14 cellular contexts compared by ENCODE assay signal in genomic region chr12:110649341-110649847, GRCh38. TPM values are rescaled to one million over a fixed set of nuclear protein-coding genes. Genes with fewer than 3 reads are reported as not detected.
A peak's percentile ranks its signal among the peaks of the same experiment; 100 is the strongest.
DNase-seq lines count a peak whose midpoint lies in the region; ATAC-seq and TF ChIP-seq lines count a peak whose summit lies in the region.
"Had no signal": no experiment of that assay in that cellular context is flagged by ENCODE, and none has a peak within 500 bp of the region (broad histone marks: within the 10 kb centered on the region; RNA-seq: fewer than 3 reads in every experiment).

No MANE protein-coding gene starts in this region.

- no peak overlapping the region for H3K4me3 ChIP-seq in AG10803 (ENCODE audit: low read length)
- H3K4me3 ChIP-seq: coronary artery had no signal

- H3K27me3 Mint-ChIP-seq in IgD-negative memory B cell (no peaks in the 10 kb centered on the region), activated B cell treated with CpG ODN at 0.5 μM for 24 hours (no peaks in the 10 kb centered on the region), mesothelial cell of epicardium (ENCODE audit: low read depth) (no peaks in the 10 kb centered on the region)
- no peaks in the 10 kb centered on the region for H3K27me3 Mint-ChIP-seq in activated T-helper 1 cell treated with anti-CD3 and anti-CD28 coated beads, Interleukin-12 subunit alpha, Interleukin-12 subunit beta, Interleukin-2, Interleukin-4 antibody, amounts not matched to agents 30 ng/mL and 10 ng/mL and 1 ng/mL, durations not matched to agents 14 hours and 24 hours and 36 hours (ENCODE audit: insufficient read depth)
- H3K27me3 Mint-ChIP-seq: activated T-helper 17 cell treated with anti-CD3 and anti-CD28 coated beads, Interleukin-2, amount 50 U/mL, for 72 hours had no signal

- DNase-seq in AG10803 (ENCODE audit: low read depth) (peak; percentile 10), activated B cell treated with CpG ODN at 0.5 μM for 24 hours (peak; percentile 17), mesothelial cell of epicardium (ENCODE audit: low spot score in 2 of 2, unreplicated experiment in 2 of 2) (no peak), HEK293T (ENCODE audit: extremely low spot score) (no peak), DMS53 (lab: John Stamatoyannopoulos, UW) (no peak)
- no peak for DNase-seq in activated T-helper 1 cell treated with anti-CD3 and anti-CD28 coated beads, Interleukin-12 subunit alpha, Interleukin-12 subunit beta, Interleukin-2, Interleukin-4 antibody, amounts not matched to agents 30 ng/mL and 10 ng/mL and 1 ng/mL, durations not matched to agents 14 hours and 24 hours and 36 hours (ENCODE audit: low spot score)
- DNase-seq: activated CD8-positive, alpha-beta T cell treated with anti-CD3 and anti-CD28 coated beads, Interleukin-2, amount 10 ng/mL, durations not matched to agents 7 days and 5 days; MM.1S; NCI-H2171 treated with DMSO at 0.1 percent for 48 hours; stimulated activated CD4-positive, alpha-beta T cell treated with anti-CD3 and anti-CD28 coated beads, Interleukin-15, amount 100 ng/mL, for 24 hours had no signal

- TF ChIP-seq CTCF in AG10803 (conservative IDR thresholded peaks at IDR 0.05; ENCODE audit: low read length): no peak
- TF ChIP-seq CTCF in activated B cell treated with CpG ODN at 0.5 μM for 24 hours (IDR thresholded peaks at IDR 0.05): no peak
- TF ChIP-seq CTCF in mesothelial cell of epicardium (IDR thresholded peaks at IDR 0.05; ENCODE audit: unreplicated experiment): no peak

- H3K9me3 Mint-ChIP-seq in IgD-negative memory B cell (no peaks in the 10 kb centered on the region), activated B cell treated with CpG ODN at 0.5 μM for 24 hours (no peaks in the 10 kb centered on the region), mesothelial cell of epicardium (no peaks in the 10 kb centered on the region)
- no peaks in the 10 kb centered on the region for H3K9me3 Mint-ChIP-seq in activated T-helper 1 cell treated with anti-CD3 and anti-CD28 coated beads, Interleukin-12 subunit alpha, Interleukin-12 subunit beta, Interleukin-2, Interleukin-4 antibody, amounts not matched to agents 30 ng/mL and 10 ng/mL and 1 ng/mL, durations not matched to agents 14 hours and 24 hours and 36 hours
- H3K9me3 Mint-ChIP-seq: activated T-helper 17 cell treated with anti-CD3 and anti-CD28 coated beads, Interleukin-2, amount 50 U/mL, for 72 hours had no signal

- H3K27ac Mint-ChIP-seq in IgD-negative memory B cell: peak overlapping the region; percentile 90 to 95 (median 94)
- peak overlapping the region; percentile 89 for H3K27ac Mint-ChIP-seq in activated B cell treated with CpG ODN at 0.5 μM for 24 hours
- H3K27ac Mint-ChIP-seq in mesothelial cell of epicardium: peak overlapping the region; percentile 54
- no peak overlapping the region for H3K27ac Mint-ChIP-seq in activated T-helper 1 cell treated with anti-CD3 and anti-CD28 coated beads, Interleukin-12 subunit alpha, Interleukin-12 subunit beta, Interleukin-2, Interleukin-4 antibody, amounts not matched to agents 30 ng/mL and 10 ng/mL and 1 ng/mL, durations not matched to agents 14 hours and 24 hours and 36 hours
- H3K27ac Mint-ChIP-seq: activated CD8-positive, alpha-beta T cell treated with anti-CD3 and anti-CD28 coated beads, Interleukin-2, amount 10 ng/mL, durations not matched to agents 7 days and 5 days; activated T-helper 17 cell treated with anti-CD3 and anti-CD28 coated beads, Interleukin-2, amount 50 U/mL, for 72 hours had no signal

- CTCF ChIA-PET in activated B cell treated with CpG ODN at 0.5 μM for 24 hours (lab: Charles Lee) (interaction anchor here (0.8 to 1.4 kb wide), 5 partner anchors 9 to 181 kb away, joined by 3 to 7 read pairs (median 3); partner anchors contain the start of gene GPN3), HEK293T (lab: Yijun Ruan, JAX) (no interaction called here)

- POLR2A ChIA-PET in activated B cell treated with CpG ODN at 0.5 μM for 24 hours (lab: Charles Lee) (interaction anchor here (0.6 to 5.8 kb wide), 18 partner anchors 9 to 47 kb away, joined by 3 to 37 read pairs (median 6); partner anchors contain the start of gene TCTN1), HEK293T (lab: Yijun Ruan, JAX) (no interaction called here)

- H3K4me3 Mint-ChIP-seq in IgD-negative memory B cell: peak overlapping the region in 3 of 4 donors; percentile 0 to 75 (median 39)
- H3K4me3 Mint-ChIP-seq in activated B cell treated with CpG ODN at 0.5 μM for 24 hours: no peak overlapping the region
- H3K4me3 Mint-ChIP-seq in mesothelial cell of epicardium: no peak overlapping the region
- no peak overlapping the region for H3K4me3 Mint-ChIP-seq in activated T-helper 1 cell treated with anti-CD3 and anti-CD28 coated beads, Interleukin-12 subunit alpha, Interleukin-12 subunit beta, Interleukin-2, Interleukin-4 antibody, amounts not matched to agents 30 ng/mL and 10 ng/mL and 1 ng/mL, durations not matched to agents 14 hours and 24 hours and 36 hours
- H3K4me3 Mint-ChIP-seq: activated CD8-positive, alpha-beta T cell treated with anti-CD3 and anti-CD28 coated beads, Interleukin-2, amount 10 ng/mL, durations not matched to agents 7 days and 5 days; activated T-helper 17 cell treated with anti-CD3 and anti-CD28 coated beads, Interleukin-2, amount 50 U/mL, for 72 hours had no signal

- peaks cover 41 to 55% (median 52%) of the 10 kb centered on the region in 3 donors for H3K4me1 Mint-ChIP-seq in IgD-negative memory B cell
- peaks cover 95% of the 10 kb centered on the region for H3K4me1 Mint-ChIP-seq in activated B cell treated with CpG ODN at 0.5 μM for 24 hours
- peaks cover 4% of the 10 kb centered on the region for H3K4me1 Mint-ChIP-seq in mesothelial cell of epicardium
- peaks cover 17% of the 10 kb centered on the region for H3K4me1 Mint-ChIP-seq in activated T-helper 1 cell treated with anti-CD3 and anti-CD28 coated beads, Interleukin-12 subunit alpha, Interleukin-12 subunit beta, Interleukin-2, Interleukin-4 antibody, amounts not matched to agents 30 ng/mL and 10 ng/mL and 1 ng/mL, durations not matched to agents 14 hours and 24 hours and 36 hours (ENCODE audit: low read depth)
- H3K4me1 Mint-ChIP-seq: activated T-helper 17 cell treated with anti-CD3 and anti-CD28 coated beads, Interleukin-2, amount 50 U/mL, for 72 hours had no signal

- ATAC-seq in activated B cell treated with CpG ODN at 0.5 μM for 24 hours (ENCODE audit: low read depth) (peak; percentile 12), esophagus mucosa (no peak)
- ATAC-seq: activated CD8-positive, alpha-beta T cell treated with anti-CD3 and anti-CD28 coated beads, Interleukin-2, amount 10 ng/mL, durations not matched to agents 7 days and 5 days; activated T-helper 17 cell treated with anti-CD3 and anti-CD28 coated beads, Interleukin-2, amount 50 U/mL, for 72 hours had no signal

- intact Hi-C loops in activated B cell treated with CpG ODN at 0.5 μM for 24 hours (cut with micrococcal nuclease): loop anchor here (5.0 kb wide), 1 partner anchor 37 kb away; the partner anchor contains the start of gene TCTN1
- intact Hi-C loops in activated T-helper 1 cell treated with anti-CD3 and anti-CD28 coated beads, Interleukin-12 subunit alpha, Interleukin-12 subunit beta, Interleukin-2, Interleukin-4 antibody, amounts not matched to agents 30 ng/mL and 10 ng/mL and 1 ng/mL, durations not matched to agents 14 hours and 24 hours and 36 hours (cut with micrococcal nuclease): no loop called here

- H3K36me3 Mint-ChIP-seq in IgD-negative memory B cell (peaks cover 19% of the 10 kb centered on the region), activated B cell treated with CpG ODN at 0.5 μM for 24 hours (ENCODE audit: low read depth) (peaks cover 93% of the 10 kb centered on the region), mesothelial cell of epicardium (peaks cover 40% of the 10 kb centered on the region)
- peaks cover 24% of the 10 kb centered on the region for H3K36me3 Mint-ChIP-seq in activated T-helper 1 cell treated with anti-CD3 and anti-CD28 coated beads, Interleukin-12 subunit alpha, Interleukin-12 subunit beta, Interleukin-2, Interleukin-4 antibody, amounts not matched to agents 30 ng/mL and 10 ng/mL and 1 ng/mL, durations not matched to agents 14 hours and 24 hours and 36 hours (ENCODE audit: low read depth)

TF ChIP-seq in HEK293T, 16 proteins besides CTCF, POLR2A, EP300 and RAD21 (continues in another document):
- TF ChIP-seq ARNT (IDR thresholded peaks at IDR 0.05) (no peak), ELF4 (IDR thresholded peaks at IDR 0.05) (no peak), FOXM1 (IDR thresholded peaks at IDR 0.05; ENCODE audit: borderline replicate concordance) (no peak), FOXK2 (IDR thresholded peaks at IDR 0.05) (no peak), CTBP1 (IDR thresholded peaks at IDR 0.05; ENCODE audit: borderline replicate concordance) (no peak), PKNOX1 (IDR thresholded peaks at IDR 0.05) (no peak), SP1 (IDR thresholded peaks at IDR 0.05) (no peak), FOXA1 (IDR thresholded peaks at IDR 0.05) (no peak), NFRKB (IDR thresholded peaks at IDR 0.05) (no peak), SUZ12 (IDR thresholded peaks at IDR 0.05) (no peak), LEF1 (IDR thresholded peaks at IDR 0.05; ENCODE audit: borderline replicate concordance) (no peak), HDGF (IDR thresholded peaks at IDR 0.05; ENCODE audit: borderline replicate concordance) (no peak)

RNA-seq across cellular contexts. Expression of gene TCTN1, which starts 35.5 kb away (rescaled TPM):
- polyA plus RNA-seq in IgD-negative memory B cell: 24.2 TPM
- total RNA-seq in activated B cell treated with CpG ODN at 0.5 μM for 24 hours: 22.4 and 29.5 TPM in 2 replicates
- total RNA-seq in mesothelial cell of epicardium: 57.7 to 64.5 TPM (median 63.4 TPM) in 3 replicates
- 7.6 and 8.8 TPM in 2 replicates for total RNA-seq in activated T-helper 1 cell treated with anti-CD3 and anti-CD28 coated beads, Interleukin-12 subunit alpha, Interleukin-12 subunit beta, Interleukin-2, Interleukin-4 antibody, amounts not matched to agents 30 ng/mL and 10 ng/mL and 1 ng/mL, durations not matched to agents 14 hours and 24 hours and 36 hours
- 13.0 TPM for total RNA-seq in esophagus mucosa

RNA-seq across cellular contexts. Expression of gene HVCN1, which starts 39.5 kb away (rescaled TPM):
- polyA plus RNA-seq in IgD-negative memory B cell: 441 TPM
- total RNA-seq in activated B cell treated with CpG ODN at 0.5 μM for 24 hours (80.7 and 83.9 TPM in 2 replicates), mesothelial cell of epicardium (5.1 to 7.0 TPM (median 6.1 TPM) in 3 replicates), esophagus mucosa (1.3 TPM)
- 13.8 and 16.7 TPM in 2 replicates for total RNA-seq in activated T-helper 1 cell treated with anti-CD3 and anti-CD28 coated beads, Interleukin-12 subunit alpha, Interleukin-12 subunit beta, Interleukin-2, Interleukin-4 antibody, amounts not matched to agents 30 ng/mL and 10 ng/mL and 1 ng/mL, durations not matched to agents 14 hours and 24 hours and 36 hours

Comparison
In these comparisons a context has a peak if more than half of its experiments do, and no peak if none do; other contexts are left out.
1. DNase-seq: peak in AG10803 (single experiment) and activated B cell treated with CpG ODN at 0.5 μM for 24 hours (single experiment); none in mesothelial cell of epicardium (0 of 2), HEK293T (single experiment), activated T-helper 1 cell treated with anti-CD3 and anti-CD28 coated beads, Interleukin-12 subunit alpha, Interleukin-12 subunit beta, Interleukin-2, Interleukin-4 antibody, amounts not matched to agents 30 ng/mL and 10 ng/mL and 1 ng/mL, durations not matched to agents 14 hours and 24 hours and 36 hours (single experiment) and DMS53 (single experiment).
2. H3K4me3 Mint-ChIP-seq: peak in IgD-negative memory B cell (3 of 4); none in activated B cell treated with CpG ODN at 0.5 μM for 24 hours (single experiment), mesothelial cell of epicardium (single experiment) and activated T-helper 1 cell treated with anti-CD3 and anti-CD28 coated beads, Interleukin-12 subunit alpha, Interleukin-12 subunit beta, Interleukin-2, Interleukin-4 antibody, amounts not matched to agents 30 ng/mL and 10 ng/mL and 1 ng/mL, durations not matched to agents 14 hours and 24 hours and 36 hours (single experiment).